7 cellular contexts compared by ENCODE assay signal in the genomic region with DNA sequence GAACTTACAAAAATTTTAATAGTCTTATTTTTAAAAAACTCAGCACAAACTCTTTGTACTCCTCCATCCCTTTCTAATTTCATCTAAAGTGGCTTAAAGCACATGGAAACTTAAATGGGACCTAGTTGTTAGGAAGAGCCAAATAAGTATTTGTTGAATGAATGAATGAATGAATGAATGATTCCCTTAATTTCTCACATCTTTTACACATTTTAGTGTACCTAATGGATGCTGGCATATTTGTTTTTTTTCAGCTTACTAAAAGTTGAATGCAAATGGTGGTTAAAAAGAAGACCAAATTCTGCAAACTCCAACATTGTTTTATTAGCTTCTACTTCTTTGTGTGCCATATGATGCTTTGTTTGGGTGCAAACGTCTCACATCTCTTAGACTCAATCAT.
"Had no signal": no experiment of that assay in that cellular context is flagged by ENCODE, and none has a peak within 500 bp of the region (broad histone marks: within the 10 kb centered on the region; RNA-seq: fewer than 3 reads in every experiment).

No MANE protein-coding gene starts in this region.

- ATAC-seq: GM23338 had no signal

- H3K4me3 ChIP-seq: GM23338 had no signal

- H3K4me2 ChIP-seq: GM23338 had no signal

- DNase-seq: H9, HCEC 1CT, Kasumi-1, KG1 had no signal

- H2AFZ ChIP-seq: GM23338 had no signal

- FAIRE-seq: H1, HTR-8/SVneo had no signal
